In the genomic region with DNA sequence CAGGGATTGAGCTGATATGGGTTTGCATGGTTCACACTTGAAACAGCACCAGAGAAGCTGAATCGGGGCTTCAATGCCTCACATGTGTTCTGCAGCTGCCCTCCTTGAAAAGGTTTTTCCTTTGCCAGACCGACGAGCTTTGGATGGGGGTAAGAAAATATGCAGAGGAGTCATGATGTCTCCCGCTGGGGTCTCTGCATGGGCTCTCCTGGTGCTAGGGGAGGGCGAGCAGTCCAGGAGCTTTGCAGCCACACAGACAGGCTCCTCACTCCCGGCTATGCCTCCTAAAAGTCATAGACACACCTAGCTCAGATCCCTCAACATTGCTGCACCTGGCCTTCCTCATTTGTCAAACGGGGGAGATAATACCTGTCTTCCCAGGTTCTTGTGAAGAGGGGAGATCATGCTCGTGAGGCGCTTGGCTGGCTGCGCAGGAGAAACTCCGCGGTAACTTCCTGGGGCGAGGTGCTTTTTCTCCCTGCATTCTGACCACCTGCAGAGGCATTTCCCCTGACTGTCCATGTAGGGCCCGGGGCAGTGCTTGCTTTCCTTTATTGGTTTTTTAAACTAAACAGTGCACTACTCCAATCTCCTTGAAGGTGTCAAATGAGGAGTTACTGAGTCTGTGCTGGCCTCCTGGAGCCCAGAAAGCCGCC, we compare ENCODE assay signal across 7 cellular contexts.
DNase-seq lines count a peak whose midpoint lies in the region; ATAC-seq, FAIRE-seq and TF ChIP-seq lines count a peak whose summit lies in the region.

No MANE protein-coding gene starts in this region.

- H3K9ac ChIP-seq in parathyroid adenoma: no peak overlapping the region

- H3K36me3 ChIP-seq in WERI-Rb-1: peaks cover 5% of the 10 kb centered on the region
- no peaks in the 10 kb centered on the region for H3K36me3 ChIP-seq in parathyroid adenoma (ENCODE audit: control insufficient read depth, insufficient read depth, low read length)

- no peaks in the 10 kb centered on the region for H3K79me2 ChIP-seq in parathyroid adenoma

- H3K27me3 ChIP-seq in WERI-Rb-1 (ENCODE audit: insufficient read depth, low read depth, severe bottlenecking) (no peaks in the 10 kb centered on the region), parathyroid adenoma (ENCODE audit: control insufficient read depth, insufficient read depth, low read length) (no peaks in the 10 kb centered on the region)

- FAIRE-seq in GM19239 (lab: Jason Lieb, UNC): no peak

- no peaks in the 10 kb centered on the region for H3K4me1 ChIP-seq in parathyroid adenoma

- H3K4me3 ChIP-seq in WERI-Rb-1 (ENCODE audit: low read depth, low read length) (peak overlapping the region; percentile 2; the same call in 1 of the 2 replicates), parathyroid adenoma (ENCODE audit: low read depth, low read length) (no peak overlapping the region)

- DNase-seq in WERI-Rb-1: no peak
- DNase-seq in SIG-M5 treated with dmso at 0.1 percent for 504 hours (lab: John Stamatoyannopoulos, UW; ENCODE audit: unreplicated experiment): no peak
- DNase-seq in GM19239 (ENCODE audit: insufficient read length, low spot score): no peak
- DNase-seq in NCI-H1048 (lab: John Stamatoyannopoulos, UW): no peak

- peak overlapping the region; percentile 37 for H3K4me2 ChIP-seq in parathyroid adenoma (ENCODE audit: low read length)

- TF ChIP-seq CTCF in WERI-Rb-1 (IDR thresholded peaks at IDR 0.05; ENCODE audit: low read depth, low read length) (no peak), parathyroid adenoma (IDR thresholded peaks at IDR 0.05) (no peak)

- no peak overlapping the region for H2AFZ ChIP-seq in parathyroid adenoma

- H3K27ac ChIP-seq in WERI-Rb-1: peak overlapping the region; percentile 30
- H3K27ac ChIP-seq in parathyroid adenoma: no peak overlapping the region

- H3K9me3 ChIP-seq in WERI-Rb-1 (ENCODE audit: severe bottlenecking): no peaks in the 10 kb centered on the region
- no peaks in the 10 kb centered on the region for H3K9me3 ChIP-seq in parathyroid adenoma (ENCODE audit: control insufficient read depth, low read length)

- ATAC-seq in GM19452 (IDR thresholded peaks at IDR 0.05; ENCODE audit: unreplicated experiment) (peak; percentile 22), HG02852 (IDR thresholded peaks at IDR 0.05; ENCODE audit: unreplicated experiment) (peak; percentile 42)
